In genomic region chr9:127778280-127779135, GRCh38 we compare ENCODE assay signal across 9 cellular contexts. TPM values are rescaled to one million over a fixed set of nuclear protein-coding genes. Genes with fewer than 3 reads are reported as not detected.
DNase-seq lines count a peak whose midpoint lies in the region; ATAC-seq and TF ChIP-seq lines count a peak whose summit lies in the region.
"Had no signal": no experiment of that assay in that cellular context is flagged by ENCODE, and none has a peak within 500 bp of the region (broad histone marks: within the 10 kb centered on the region; RNA-seq: fewer than 3 reads in every experiment).

Gene SH2D3C, minus strand, starts transcription at chr9:127778666. Its CDS starts 39 bp downstream, at chr9:127778627.

- H3K36me3 ChIP-seq in skeletal muscle tissue (ENCODE audit: control insufficient read depth in 3 of 3, insufficient read depth in 3 of 3, low read length in 3 of 3), result no peaks in the 10 kb centered on the region

- no peak for TF ChIP-seq CTCF in fibroblast of mammary gland (conservative IDR thresholded peaks at IDR 0.05; ENCODE audit: control insufficient read depth, insufficient read depth, low read depth, low read length)

- H3K27ac ChIP-seq in skeletal muscle tissue (ENCODE audit: low read depth, low read length), result peak within 1 kb of the TSS; percentile 32

- no peaks in the 10 kb centered on the region for H3K27me3 ChIP-seq in skeletal muscle tissue (ENCODE audit: control insufficient read depth in 3 of 3, insufficient read depth in 3 of 3, low read length in 3 of 3)

- no peak within 1 kb of the TSS for H3K4me3 ChIP-seq in fibroblast of mammary gland (ENCODE audit: control insufficient read depth, low read depth, low read length)
- peak within 1 kb of the TSS in 2 of 3 donors; percentile 22 to 51 for H3K4me3 ChIP-seq in skeletal muscle tissue (ENCODE audit: low read length in 3 of 3)

- peak within 1 kb of the TSS in 2 of 3 donors; percentile 7 to 54 for H3K9ac ChIP-seq in skeletal muscle tissue (ENCODE audit: low read depth in 1 of 3, low read length in 3 of 3)

- peak; percentile 18 for ATAC-seq in GM18858 (IDR thresholded peaks at IDR 0.05; ENCODE audit: unreplicated experiment)
- peak; percentile 48 for ATAC-seq in HG03066 (IDR thresholded peaks at IDR 0.05; ENCODE audit: low read depth, unreplicated experiment)
- ATAC-seq in activated CD4-positive, CD25-positive, alpha-beta regulatory T cell treated with anti-CD3 and anti-CD28 coated beads, Interleukin-2, amount 50 U/mL, for 24 hours, result peak; percentile 21 to 24

- DNase-seq in fibroblast of mammary gland (ENCODE audit: low read depth) (peak; percentile 19), foreskin melanocyte (no peak), NCI-H69 (lab: John Stamatoyannopoulos, UW) (no peak), NCI-H2196 (lab: John Stamatoyannopoulos, UW; ENCODE audit: unreplicated experiment) (no peak)

- peaks cover 0 to 17% (median 11%) of the 10 kb centered on the region in 3 donors for H3K4me1 ChIP-seq in skeletal muscle tissue (ENCODE audit: control insufficient read depth in 3 of 3, insufficient read depth in 3 of 3, low read length in 3 of 3)

- no peaks in the 10 kb centered on the region for H3K9me3 ChIP-seq in skeletal muscle tissue (ENCODE audit: control insufficient read depth in 3 of 3, low read length in 3 of 3)

RNA-seq across cellular contexts. Expression of gene SH2D3C, which starts in this region (rescaled TPM):
- 15.1 TPM for total RNA-seq in skeletal muscle tissue
- total RNA-seq: HT1080 had no signal
